In genomic region chr9:104772707-104773106, GRCh38 we compare ENCODE assay signal across 12 cellular contexts. TPM values are rescaled to one million over a fixed set of nuclear protein-coding genes. Genes with fewer than 3 reads are reported as not detected.
A peak's percentile ranks its signal among the peaks of the same experiment; 100 is the strongest.
DNase-seq lines count a peak whose midpoint lies in the region; ATAC-seq and TF ChIP-seq lines count a peak whose summit lies in the region.
"Had no signal": no experiment of that assay in that cellular context is flagged by ENCODE, and none has a peak within 500 bp of the region (broad histone marks: within the 10 kb centered on the region; RNA-seq: fewer than 3 reads in every experiment).

No MANE protein-coding gene starts in this region.

- H3K4me3 ChIP-seq in choroid plexus epithelial cell (ENCODE audit: low read depth, low read length) (no peak overlapping the region), tibial artery (no peak overlapping the region)
- H3K4me3 ChIP-seq: esophagus muscularis mucosa had no signal

- H3K4me1 ChIP-seq in tibial artery: peaks cover 0 to 36% (median 10%) of the 10 kb centered on the region in 4 donors

- peak overlapping the region; percentile 58 to 62 for H3K27ac ChIP-seq in tibial artery
- H3K27ac ChIP-seq: esophagus muscularis mucosa had no signal

- no peak overlapping the region for H3K4me3 Mint-ChIP-seq in activated CD4-positive, alpha-beta T cell treated with anti-CD3 and anti-CD28 coated beads, Interleukin-2, amount 10 ng/mL, durations not matched to agents 24 days and 14 days
- H3K4me3 Mint-ChIP-seq: activated naive CD8-positive, alpha-beta T cell treated with anti-CD3 and anti-CD28 coated beads, Interleukin-2, amount 10 ng/mL, durations not matched to agents 7 days and 5 days; natural killer cell had no signal

- H3K27ac Mint-ChIP-seq in activated CD4-positive, alpha-beta T cell treated with anti-CD3 and anti-CD28 coated beads, Interleukin-2, amount 10 ng/mL, durations not matched to agents 24 days and 14 days: no peak overlapping the region
- H3K27ac Mint-ChIP-seq: activated naive CD8-positive, alpha-beta T cell treated with anti-CD3 and anti-CD28 coated beads, Interleukin-2, amount 10 ng/mL, durations not matched to agents 7 days and 5 days; natural killer cell had no signal

- TF ChIP-seq CTCF in choroid plexus epithelial cell (conservative IDR thresholded peaks at IDR 0.05; ENCODE audit: low read depth, low read length) (no peak), tibial artery (IDR thresholded peaks at IDR 0.05) (no peak)

- no peaks in the 10 kb centered on the region for H3K27me3 ChIP-seq in tibial artery
- H3K27me3 ChIP-seq: esophagus muscularis mucosa had no signal

- H3K36me3 Mint-ChIP-seq in activated CD4-positive, alpha-beta T cell treated with anti-CD3 and anti-CD28 coated beads, Interleukin-2, amount 10 ng/mL, durations not matched to agents 24 days and 14 days (ENCODE audit: low read depth): no peaks in the 10 kb centered on the region
- H3K36me3 Mint-ChIP-seq: natural killer cell had no signal

- ATAC-seq in HG03571 (IDR thresholded peaks at IDR 0.05; ENCODE audit: unreplicated experiment): peak; percentile 22
- ATAC-seq: natural killer cell had no signal

- intact Hi-C loops in activated CD4-positive, alpha-beta T cell treated with anti-CD3 and anti-CD28 coated beads, Interleukin-2, amount 10 ng/mL, durations not matched to agents 24 days and 14 days (cut with micrococcal nuclease): no loop called here
- intact Hi-C loops in tibial artery (cut with DNase I; ENCODE audit: low total_unique reads): no loop called here

- peaks cover 13% of the 10 kb centered on the region for H3K27me3 Mint-ChIP-seq in activated CD4-positive, alpha-beta T cell treated with anti-CD3 and anti-CD28 coated beads, Interleukin-2, amount 10 ng/mL, durations not matched to agents 24 days and 14 days

- H3K4me1 Mint-ChIP-seq in activated CD4-positive, alpha-beta T cell treated with anti-CD3 and anti-CD28 coated beads, Interleukin-2, amount 10 ng/mL, durations not matched to agents 24 days and 14 days: no peaks in the 10 kb centered on the region
- H3K4me1 Mint-ChIP-seq: activated naive CD8-positive, alpha-beta T cell treated with anti-CD3 and anti-CD28 coated beads, Interleukin-2, amount 10 ng/mL, durations not matched to agents 7 days and 5 days; natural killer cell had no signal

- peak; percentile 6 for DNase-seq in activated CD4-positive, alpha-beta T cell treated with anti-CD3 and anti-CD28 coated beads, Interleukin-2, amount 10 ng/mL, durations not matched to agents 24 days and 14 days
- no peak for DNase-seq in activated CD4-positive, alpha-beta T cell treated with anti-CD3 and anti-CD28 coated beads for 1 hour
- DNase-seq in choroid plexus epithelial cell (ENCODE audit: low read depth) (peak; percentile 58), tibial artery (peak in 1 of 2 donors; percentile 64), amygdala (lab: John Stamatoyannopoulos, UW) (no peak), cortex of kidney (lab: John Stamatoyannopoulos, UW) (no peak)
- no peak for DNase-seq in activated CD4-positive, alpha-beta T cell treated with anti-CD3 and anti-CD28 coated beads, Interleukin-2, amount 50 U/mL, for 1 hour
- DNase-seq: activated naive CD8-positive, alpha-beta T cell treated with anti-CD3 and anti-CD28 coated beads, Interleukin-2, amount 10 ng/mL, durations not matched to agents 7 days and 5 days; natural killer cell; NCI-H446 treated with DMSO at 0.1 percent for 48 hours had no signal

- no peaks in the 10 kb centered on the region for H3K9me3 ChIP-seq in tibial artery
- H3K9me3 ChIP-seq: esophagus muscularis mucosa had no signal

- peaks cover 0 to 7% (median 0%) of the 10 kb centered on the region in 3 donors for H3K36me3 ChIP-seq in tibial artery

- no peaks in the 10 kb centered on the region for H3K9me3 Mint-ChIP-seq in activated CD4-positive, alpha-beta T cell treated with anti-CD3 and anti-CD28 coated beads, Interleukin-2, amount 10 ng/mL, durations not matched to agents 24 days and 14 days
- H3K9me3 Mint-ChIP-seq: activated naive CD8-positive, alpha-beta T cell treated with anti-CD3 and anti-CD28 coated beads, Interleukin-2, amount 10 ng/mL, durations not matched to agents 7 days and 5 days; natural killer cell had no signal

RNA-seq across cellular contexts. Expression of gene NIPSNAP3B, which starts 8.8 kb away (rescaled TPM):
- 0.19 and 0.66 TPM in 2 replicates for total RNA-seq in activated CD4-positive, alpha-beta T cell treated with anti-CD3 and anti-CD28 coated beads, Interleukin-2, amount 10 ng/mL, durations not matched to agents 24 days and 14 days

RNA-seq across cellular contexts. Expression of gene NIPSNAP3A, which starts 25.2 kb away (rescaled TPM):
- 9.4 and 10.8 TPM in 2 replicates for total RNA-seq in activated CD4-positive, alpha-beta T cell treated with anti-CD3 and anti-CD28 coated beads, Interleukin-2, amount 10 ng/mL, durations not matched to agents 24 days and 14 days

Comparison
In these comparisons a context has a peak if more than half of its experiments do, and no peak if none do; other contexts are left out.
1. DNase-seq: peak in activated CD4-positive, alpha-beta T cell treated with anti-CD3 and anti-CD28 coated beads, Interleukin-2, amount 10 ng/mL, durations not matched to agents 24 days and 14 days (single experiment) and choroid plexus epithelial cell (single experiment); none in activated CD4-positive, alpha-beta T cell treated with anti-CD3 and anti-CD28 coated beads for 1 hour (single experiment), amygdala (0 of 56), cortex of kidney (single experiment) and activated CD4-positive, alpha-beta T cell treated with anti-CD3 and anti-CD28 coated beads, Interleukin-2, amount 50 U/mL, for 1 hour (single experiment).